Comparison of ENCODE assay signal across 1 cellular context in the genomic region with DNA sequence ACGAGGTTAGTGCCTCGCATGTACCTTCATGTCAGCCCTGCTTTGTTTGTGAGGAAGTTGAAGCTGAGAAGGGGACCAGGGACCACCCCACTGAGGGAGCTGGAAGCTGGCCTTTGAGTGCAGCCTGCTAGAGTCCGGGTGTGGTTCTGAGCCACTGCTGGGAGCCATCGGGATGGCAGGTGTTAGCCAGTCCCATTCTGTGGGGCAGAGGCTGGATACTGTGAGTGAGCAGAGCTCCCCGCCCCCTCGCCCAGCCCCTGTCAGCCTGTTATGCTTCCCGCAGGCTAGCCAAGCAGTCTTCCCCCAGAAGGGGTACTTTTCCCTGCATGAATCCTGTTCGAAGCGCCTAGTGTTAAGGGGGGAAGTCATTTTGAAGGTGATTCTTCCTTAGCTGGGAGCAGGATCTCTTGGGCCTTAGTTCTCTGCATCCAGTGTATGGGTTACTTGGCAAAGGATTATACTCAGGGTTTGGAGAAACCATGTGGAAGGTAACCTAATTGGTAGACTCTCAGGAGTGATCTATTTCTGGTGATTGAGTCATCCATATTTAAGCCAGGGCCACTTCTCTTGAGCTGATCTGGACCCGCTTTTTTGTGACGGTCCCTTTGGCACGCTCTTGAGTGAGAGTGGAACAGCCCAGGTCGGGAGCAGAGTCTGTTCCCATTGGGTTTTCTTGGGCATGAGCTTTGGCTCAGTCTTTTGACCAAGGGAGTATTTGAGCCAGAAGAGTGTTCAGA.
TF ChIP-seq lines count a peak whose summit lies in the region.

No MANE protein-coding gene starts in this region.

TF ChIP-seq in HepG2, 621 proteins besides CTCF, POLR2A, EP300 and RAD21 (continued from another document):
- TF ChIP-seq, protein P1, sequence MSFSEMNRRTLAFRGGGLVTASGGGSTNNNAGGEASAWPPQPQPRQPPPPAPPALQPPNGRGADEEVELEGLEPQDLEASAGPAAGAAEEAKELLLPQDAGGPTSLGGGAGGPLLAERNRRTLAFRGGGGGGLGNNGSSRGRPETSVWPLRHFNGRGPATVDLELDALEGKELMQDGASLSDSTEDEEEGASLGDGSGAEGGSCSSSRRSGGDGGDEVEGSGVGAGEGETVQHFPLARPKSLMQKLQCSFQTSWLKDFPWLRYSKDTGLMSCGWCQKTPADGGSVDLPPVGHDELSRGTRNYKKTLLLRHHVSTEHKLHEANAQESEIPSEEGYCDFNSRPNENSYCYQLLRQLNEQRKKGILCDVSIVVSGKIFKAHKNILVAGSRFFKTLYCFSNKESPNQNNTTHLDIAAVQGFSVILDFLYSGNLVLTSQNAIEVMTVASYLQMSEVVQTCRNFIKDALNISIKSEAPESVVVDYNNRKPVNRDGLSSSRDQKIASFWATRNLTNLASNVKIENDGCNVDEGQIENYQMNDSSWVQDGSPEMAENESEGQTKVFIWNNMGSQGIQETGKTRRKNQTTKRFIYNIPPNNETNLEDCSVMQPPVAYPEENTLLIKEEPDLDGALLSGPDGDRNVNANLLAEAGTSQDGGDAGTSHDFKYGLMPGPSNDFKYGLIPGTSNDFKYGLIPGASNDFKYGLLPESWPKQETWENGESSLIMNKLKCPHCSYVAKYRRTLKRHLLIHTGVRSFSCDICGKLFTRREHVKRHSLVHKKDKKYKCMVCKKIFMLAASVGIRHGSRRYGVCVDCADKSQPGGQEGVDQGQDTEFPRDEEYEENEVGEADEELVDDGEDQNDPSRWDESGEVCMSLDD (CRISPR knock-in tag; IDR thresholded peaks at IDR 0.05; ENCODE audit: borderline replicate concordance) = no peak
- TF ChIP-seq ZFP1 (CRISPR knock-in tag; IDR thresholded peaks at IDR 0.05) = no peak
- TF ChIP-seq RBFOX2 (IDR thresholded peaks at IDR 0.05; ENCODE audit: low read depth, low read length) = no peak
- TF ChIP-seq MAF1 (CRISPR knock-in tag; IDR thresholded peaks at IDR 0.05; ENCODE audit: borderline replicate concordance) = no peak
- TF ChIP-seq, protein P2, sequence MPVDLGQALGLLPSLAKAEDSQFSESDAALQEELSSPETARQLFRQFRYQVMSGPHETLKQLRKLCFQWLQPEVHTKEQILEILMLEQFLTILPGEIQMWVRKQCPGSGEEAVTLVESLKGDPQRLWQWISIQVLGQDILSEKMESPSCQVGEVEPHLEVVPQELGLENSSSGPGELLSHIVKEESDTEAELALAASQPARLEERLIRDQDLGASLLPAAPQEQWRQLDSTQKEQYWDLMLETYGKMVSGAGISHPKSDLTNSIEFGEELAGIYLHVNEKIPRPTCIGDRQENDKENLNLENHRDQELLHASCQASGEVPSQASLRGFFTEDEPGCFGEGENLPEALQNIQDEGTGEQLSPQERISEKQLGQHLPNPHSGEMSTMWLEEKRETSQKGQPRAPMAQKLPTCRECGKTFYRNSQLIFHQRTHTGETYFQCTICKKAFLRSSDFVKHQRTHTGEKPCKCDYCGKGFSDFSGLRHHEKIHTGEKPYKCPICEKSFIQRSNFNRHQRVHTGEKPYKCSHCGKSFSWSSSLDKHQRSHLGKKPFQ (CRISPR knock-in tag; IDR thresholded peaks at IDR 0.05; ENCODE audit: insufficient replicate concordance) = no peak
- peak; percentile 35 for TF ChIP-seq AGO2 (optimal IDR thresholded peaks at IDR 0.05; ENCODE audit: low read depth, low read length)
- no peak for TF ChIP-seq SRF (IDR thresholded peaks at IDR 0.05; ENCODE audit: low read depth, low read length)
- 0 out of 2 replicates have a peak, but pooled peaks have one; percentile 29 for TF ChIP-seq ZZZ3 (CRISPR knock-in tag; IDR thresholded peaks at IDR 0.05; ENCODE audit: borderline replicate concordance)
- TF ChIP-seq ATM (IDR thresholded peaks at IDR 0.05; ENCODE audit: borderline replicate concordance) = no peak
- no peak for TF ChIP-seq ZNF720 (CRISPR knock-in tag; IDR thresholded peaks at IDR 0.05)
- TF ChIP-seq, protein P3, sequence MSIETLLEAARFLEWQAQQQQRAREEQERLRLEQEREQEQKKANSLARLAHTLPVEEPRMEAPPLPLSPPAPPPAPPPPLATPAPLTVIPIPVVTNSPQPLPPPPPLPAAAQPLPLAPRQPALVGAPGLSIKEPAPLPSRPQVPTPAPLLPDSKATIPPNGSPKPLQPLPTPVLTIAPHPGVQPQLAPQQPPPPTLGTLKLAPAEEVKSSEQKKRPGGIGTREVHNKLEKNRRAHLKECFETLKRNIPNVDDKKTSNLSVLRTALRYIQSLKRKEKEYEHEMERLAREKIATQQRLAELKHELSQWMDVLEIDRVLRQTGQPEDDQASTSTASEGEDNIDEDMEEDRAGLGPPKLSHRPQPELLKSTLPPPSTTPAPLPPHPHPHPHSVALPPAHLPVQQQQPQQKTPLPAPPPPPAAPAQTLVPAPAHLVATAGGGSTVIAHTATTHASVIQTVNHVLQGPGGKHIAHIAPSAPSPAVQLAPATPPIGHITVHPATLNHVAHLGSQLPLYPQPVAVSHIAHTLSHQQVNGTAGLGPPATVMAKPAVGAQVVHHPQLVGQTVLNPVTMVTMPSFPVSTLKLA (IDR thresholded peaks at IDR 0.05) = no peak
